Comparison of ENCODE assay signal across 8 cellular contexts in genomic region chr17:19648475-19649406, GRCh38. TPM values are rescaled to one million over a fixed set of nuclear protein-coding genes. Genes with fewer than 3 reads are reported as not detected.
DNase-seq lines count a peak whose midpoint lies in the region; ATAC-seq and TF ChIP-seq lines count a peak whose summit lies in the region.

Gene ALDH3A2 (plus strand): TSS chr17:19648751. CDS start chr17:19648972, 221 bp downstream.

- ATAC-seq in HG02610 (IDR thresholded peaks at IDR 0.05; ENCODE audit: unreplicated experiment) = peak; percentile 93
- ATAC-seq in activated naive CD4-positive, alpha-beta T cell treated with anti-CD3 and anti-CD28 coated beads, Interleukin-2, amount 50 U/mL, for 72 hours = peak; percentile 96

- no peaks in the 10 kb centered on the region for H3K9me3 Mint-ChIP-seq in activated naive CD4-positive, alpha-beta T cell treated with anti-CD3 and anti-CD28 coated beads, Interleukin-2, amount 50 U/mL, for 72 hours

- H3K27ac ChIP-seq in temporal lobe (ENCODE audit: low read depth, low read length) = peak within 1 kb of the TSS; percentile 88

- H3K36me3 Mint-ChIP-seq in activated naive CD4-positive, alpha-beta T cell treated with anti-CD3 and anti-CD28 coated beads, Interleukin-2, amount 50 U/mL, for 72 hours = peaks cover 8 to 13% of the 10 kb centered on the region in 2 donors

- peak within 1 kb of the TSS; percentile 90 to 93 for H3K27ac Mint-ChIP-seq in activated naive CD4-positive, alpha-beta T cell treated with anti-CD3 and anti-CD28 coated beads, Interleukin-2, amount 50 U/mL, for 72 hours

- TF ChIP-seq CTCF in GM12864 (IDR thresholded peaks at IDR 0.05; ENCODE audit: low read depth, low read length, missing control alignments) = peak; percentile 1

- DNase-seq in GM12864 (ENCODE audit: low read depth) (peak; percentile 86), NCI-H1092 treated with DMSO at 0.1 percent for 48 hours (lab: John Stamatoyannopoulos, UW) (peak; percentile 90), SKM-1 treated with dmso at 0.1 percent for 144 hours (lab: John Stamatoyannopoulos, UW; ENCODE audit: unreplicated experiment) (peak; percentile 95), globus pallidus (ENCODE audit: low spot score) (peak; percentile 98), occipital lobe (lab: John Stamatoyannopoulos, UW) (peak; percentile 98)
- peak; percentile 95 for DNase-seq in activated naive CD4-positive, alpha-beta T cell treated with anti-CD3 and anti-CD28 coated beads, Interleukin-2, amount 50 U/mL, for 72 hours (ENCODE audit: low spot score in 2 of 2)

- peak within 1 kb of the TSS; percentile 83 for H3K4me3 ChIP-seq in GM12864 (ENCODE audit: low read depth, low read length)

RNA-seq across cellular contexts. Expression of gene ALDH3A2, which starts in this region (rescaled TPM):
- 10 to 100 TPM; 19.4 to 35.8 TPM for total RNA-seq in activated naive CD4-positive, alpha-beta T cell treated with anti-CD3 and anti-CD28 coated beads, Interleukin-2, amount 50 U/mL, for 72 hours
- total RNA-seq in occipital lobe = 96.1 TPM
- 55.8 TPM for total RNA-seq in temporal lobe

Comparison
In these comparisons a context has a peak if more than half of its experiments do, and no peak if none do; other contexts are left out.
1. Peak in every context shown above with its lines: DNase-seq, ATAC-seq, H3K4me3 ChIP-seq and H3K27ac ChIP-seq.